ENCODE assay signal across 26 cellular contexts in genomic region chr14:37480446-37481290, GRCh38.
"Had no signal": no experiment of that assay in that cellular context is flagged by ENCODE, and none has a peak within 500 bp of the region (broad histone marks: within the 10 kb centered on the region; RNA-seq: fewer than 3 reads in every experiment).

No MANE protein-coding gene starts in this region.

- H3K36me3 ChIP-seq: ascending aorta, heart right ventricle, left lung, neutrophil, thoracic aorta, uterus had no signal

- DNase-seq: activated CD4-positive, alpha-beta T cell treated with anti-CD3 and anti-CD28 coated beads for 48 hours; activated CD4-positive, alpha-beta T cell treated with anti-CD3 and anti-CD28 coated beads, Interleukin-2, amount 50 U/mL, for 48 hours; activated CD8-positive, alpha-beta memory T cell treated with anti-CD3 and anti-CD28 coated beads for 24 hours; activated gamma-delta T cell; activated naive CD4-positive, alpha-beta T cell treated with anti-CD3 and anti-CD28 coated beads, Interleukin-2, amount 10 ng/mL, durations not matched to agents 7 days and 5 days; activated naive CD8-positive, alpha-beta T cell treated with anti-CD3 and anti-CD28 coated beads, Interleukin-2, amount 10 ng/mL, durations not matched to agents 7 days and 5 days; caudate nucleus; endodermal cell; esophagus squamous epithelium; foreskin melanocyte; heart right ventricle; kidney glomerular epithelial cell; left lung; nephron progenitor cell; stimulated activated CD4-positive, alpha-beta T cell treated with anti-CD3 and anti-CD28 coated beads, Interleukin-12 subunit alpha, Interleukin-12 subunit beta, amount 100 ng/mL, for 4 hours; stimulated activated CD4-positive, alpha-beta T cell treated with anti-CD3 and anti-CD28 coated beads, Interleukin-4, amount 100 ng/mL, for 24 hours; T-cell; trophoblast cell; uterus had no signal

- H3K4me1 ChIP-seq: ascending aorta, esophagus squamous epithelium, heart right ventricle, left lung, uterus had no signal

- H3K9me3 ChIP-seq: esophagus squamous epithelium, neutrophil, uterus had no signal

- H3K27me3 ChIP-seq: ascending aorta, esophagus squamous epithelium, heart right ventricle, left lung, neutrophil, uterus had no signal

- ATAC-seq: activated CD4-positive, CD25-positive, alpha-beta regulatory T cell treated with anti-CD3 and anti-CD28 coated beads, Interleukin-2, amount 50 U/mL, for 24 hours; heart right ventricle; left lung; sciatic nerve; stimulated activated effector memory CD8-positive, alpha-beta T cell treated with anti-CD3 and anti-CD28 coated beads, Interleukin-12 subunit alpha, Interleukin-12 subunit beta, amount 100 ng/mL, for 72 hours; T-cell had no signal

- H3K4me3 ChIP-seq: ascending aorta, esophagus squamous epithelium, heart right ventricle, left lung, skin epidermis, thoracic aorta, uterus had no signal

- H3K27ac ChIP-seq: ascending aorta, esophagus squamous epithelium, heart right ventricle, left lung, neutrophil, skin epidermis, thoracic aorta, uterus had no signal
